In genomic region chr18:9140381-9140780, GRCh38 we compare ENCODE assay signal across 12 cellular contexts. TPM values are rescaled to one million over a fixed set of nuclear protein-coding genes. Genes with fewer than 3 reads are reported as not detected.
DNase-seq lines count a peak whose midpoint lies in the region; ATAC-seq and TF ChIP-seq lines count a peak whose summit lies in the region.
"Had no signal": no experiment of that assay in that cellular context is flagged by ENCODE, and none has a peak within 500 bp of the region (broad histone marks: within the 10 kb centered on the region; RNA-seq: fewer than 3 reads in every experiment).

No MANE protein-coding gene starts in this region.

- peaks cover 4 to 43% (median 25%) of the 10 kb centered on the region in 4 donors for H3K4me1 ChIP-seq in liver (ENCODE audit: control insufficient read depth in 4 of 4, insufficient read depth in 4 of 4, low read length in 3 of 4)
- peaks cover 19 to 74% (median 44%) of the 10 kb centered on the region in 4 donors for H3K4me1 ChIP-seq in transverse colon
- H3K4me1 ChIP-seq in GM23338 (ENCODE audit: insufficient read depth) = peaks cover 8% of the 10 kb centered on the region; the same call in 1 of the 2 replicates
- H3K4me1 ChIP-seq in neural progenitor cell = peaks cover 11% of the 10 kb centered on the region

- peaks cover 71% of the 10 kb centered on the region for H3K4me1 Mint-ChIP-seq in activated naive CD4-positive, alpha-beta T cell treated with anti-CD3 and anti-CD28 coated beads, Interleukin-2, amount 10 ng/mL, durations not matched to agents 7 days and 5 days
- peaks cover 57% of the 10 kb centered on the region for H3K4me1 Mint-ChIP-seq in activated T-helper 2 cell treated with anti-CD3 and anti-CD28 coated beads, Interferon-gamma antibody, Interleukin-2, Interleukin-4, amounts not matched to agents 10 μg/mL and 5 μg/mL and 100 μg/mL, durations not matched to agents 14 hours and 24 hours and 36 hours (ENCODE audit: low read depth)
- H3K4me1 Mint-ChIP-seq in GM23338 (peaks cover 27% of the 10 kb centered on the region), neural progenitor cell (peaks cover 35% of the 10 kb centered on the region)

- no peak for TF ChIP-seq POLR2A in transverse colon (IDR thresholded peaks at IDR 0.05)

- no peak overlapping the region for H3K4me2 ChIP-seq in GM23338
- no peak overlapping the region for H3K4me2 ChIP-seq in neural progenitor cell

- H3K9ac ChIP-seq in liver (ENCODE audit: low read depth in 1 of 2, low read length in 2 of 2) (peak overlapping the region; percentile 97 to 99), neural progenitor cell (no peak overlapping the region)

- H3K79me2 ChIP-seq in GM23338 (replicated peaks; ENCODE audit: insufficient read depth) (peaks cover 79% of the 10 kb centered on the region), neural progenitor cell (ENCODE audit: low read depth) (peaks cover 79% of the 10 kb centered on the region)

- H4K20me1 ChIP-seq in GM23338 (replicated peaks; ENCODE audit: insufficient read depth) (peaks cover 3% of the 10 kb centered on the region; the same call in 1 of the 2 replicates), neural progenitor cell (ENCODE audit: low read depth) (peaks cover 66% of the 10 kb centered on the region)

- TF ChIP-seq EP300 in transverse colon (IDR thresholded peaks at IDR 0.05; ENCODE audit: low read depth) = no peak

- H3K27me3 ChIP-seq in liver (ENCODE audit: control insufficient read depth in 4 of 4, insufficient read depth in 4 of 4, low read length in 3 of 4) (no peaks in the 10 kb centered on the region), transverse colon (no peaks in the 10 kb centered on the region), GM23338 (ENCODE audit: insufficient read depth) (no peaks in the 10 kb centered on the region), neural progenitor cell (no peaks in the 10 kb centered on the region)

- TF ChIP-seq CTCF in liver (IDR thresholded peaks at IDR 0.05; ENCODE audit: low read depth, low read length, missing input control) = no peak
- TF ChIP-seq CTCF in transverse colon (IDR thresholded peaks at IDR 0.05) = no peak
- TF ChIP-seq CTCF in GM23338 (conservative IDR thresholded peaks at IDR 0.05; ENCODE audit: low read depth in 2 of 2) = no peak
- no peak for TF ChIP-seq CTCF in neural progenitor cell (IDR thresholded peaks at IDR 0.05)

- H2AFZ ChIP-seq in GM23338 = no peak overlapping the region
- no peak overlapping the region for H2AFZ ChIP-seq in neural progenitor cell (replicated peaks)

- WGBS in liver = 13% methylated on average over 2 of the region's 2 CpGs
- WGBS in transverse colon (ENCODE audit: low coverage in 1 of 2), 2 donors = 32 to 45% methylated on average over 2 of the region's 2 CpGs

- peak overlapping the region; percentile 55 to 63 for H3K27ac ChIP-seq in liver (ENCODE audit: low read depth in 1 of 2, low read length in 2 of 2)
- H3K27ac ChIP-seq in transverse colon = peak overlapping the region; percentile 95 to 100 (median 99)
- H3K27ac ChIP-seq in GM23338 (ENCODE audit: low read depth) = no peak overlapping the region
- H3K27ac ChIP-seq in neural progenitor cell = no peak overlapping the region

- no peak for TF ChIP-seq RAD21 in liver (IDR thresholded peaks at IDR 0.05)

- peaks cover 10% of the 10 kb centered on the region for H3F3A ChIP-seq in GM23338 (replicated peaks; ENCODE audit: low read depth)
- peaks cover 17% of the 10 kb centered on the region for H3F3A ChIP-seq in neural progenitor cell (ENCODE audit: low read depth)

- no peak for DNase-seq in activated naive CD4-positive, alpha-beta T cell treated with anti-CD3 and anti-CD28 coated beads, Interleukin-2, amount 10 ng/mL, durations not matched to agents 7 days and 5 days
- no peak for DNase-seq in activated naive CD4-positive, alpha-beta T cell (lab: John Stamatoyannopoulos, UW)
- DNase-seq in activated T-helper 2 cell treated with anti-CD3 and anti-CD28 coated beads, Interferon-gamma antibody, Interleukin-2, Interleukin-4, amounts not matched to agents 10 μg/mL and 5 μg/mL and 100 μg/mL, durations not matched to agents 14 hours and 24 hours and 36 hours (ENCODE audit: low spot score) = no peak
- no peak for DNase-seq in transverse colon
- no peak for DNase-seq in GM23338 (ENCODE audit: low spot score)
- DNase-seq in neural progenitor cell (ENCODE audit: low spot score) = no peak
- DNase-seq: activated gamma-delta T cell treated with Interleukin-2 at 50 U/mL for 16 hours; AML-193; NCI-H146; stimulated activated CD4-positive, alpha-beta T cell treated with anti-CD3 and anti-CD28 coated beads, Interleukin-4, amount 100 ng/mL, for 4 hours had no signal

- H3K9me3 ChIP-seq in liver (ENCODE audit: control insufficient read depth in 4 of 4, low read length in 3 of 4) (no peaks in the 10 kb centered on the region), transverse colon (no peaks in the 10 kb centered on the region), neural progenitor cell (ENCODE audit: low read depth) (no peaks in the 10 kb centered on the region)

- H3K4me3 Mint-ChIP-seq in activated naive CD4-positive, alpha-beta T cell treated with anti-CD3 and anti-CD28 coated beads, Interleukin-2, amount 10 ng/mL, durations not matched to agents 7 days and 5 days = peak overlapping the region; percentile 91
- H3K4me3 Mint-ChIP-seq in activated T-helper 2 cell treated with anti-CD3 and anti-CD28 coated beads, Interferon-gamma antibody, Interleukin-2, Interleukin-4, amounts not matched to agents 10 μg/mL and 5 μg/mL and 100 μg/mL, durations not matched to agents 14 hours and 24 hours and 36 hours (ENCODE audit: low read depth) = peak overlapping the region; percentile 78
- H3K4me3 Mint-ChIP-seq in GM23338 (no peak overlapping the region), neural progenitor cell (no peak overlapping the region)

- intact Hi-C loops in activated T-helper 2 cell treated with anti-CD3 and anti-CD28 coated beads, Interferon-gamma antibody, Interleukin-2, Interleukin-4, amounts not matched to agents 10 μg/mL and 5 μg/mL and 100 μg/mL, durations not matched to agents 14 hours and 24 hours and 36 hours (cut with micrococcal nuclease) = loop anchor here (2.0 to 5.0 kb wide), 2 partner anchors 102 to 124 kb away; no protein-coding TSS in a partner anchor
- intact Hi-C loops in transverse colon (cut with DNase I; ENCODE audit: low total_unique reads) = no loop called here

- H3K27me3 Mint-ChIP-seq in activated naive CD4-positive, alpha-beta T cell treated with anti-CD3 and anti-CD28 coated beads, Interleukin-2, amount 10 ng/mL, durations not matched to agents 7 days and 5 days = peaks cover 7% of the 10 kb centered on the region
- H3K27me3 Mint-ChIP-seq in activated T-helper 2 cell treated with anti-CD3 and anti-CD28 coated beads, Interferon-gamma antibody, Interleukin-2, Interleukin-4, amounts not matched to agents 10 μg/mL and 5 μg/mL and 100 μg/mL, durations not matched to agents 14 hours and 24 hours and 36 hours (ENCODE audit: low read depth) = no peaks in the 10 kb centered on the region
- peaks cover 13% of the 10 kb centered on the region for H3K27me3 Mint-ChIP-seq in GM23338 (ENCODE audit: insufficient read depth, low read depth, poor library complexity)
- H3K27me3 Mint-ChIP-seq in neural progenitor cell (ENCODE audit: insufficient read depth, low read depth) = peaks cover 3% of the 10 kb centered on the region

- H3K36me3 Mint-ChIP-seq in activated naive CD4-positive, alpha-beta T cell treated with anti-CD3 and anti-CD28 coated beads, Interleukin-2, amount 10 ng/mL, durations not matched to agents 7 days and 5 days = peaks cover 31% of the 10 kb centered on the region
- H3K36me3 Mint-ChIP-seq in activated T-helper 2 cell treated with anti-CD3 and anti-CD28 coated beads, Interferon-gamma antibody, Interleukin-2, Interleukin-4, amounts not matched to agents 10 μg/mL and 5 μg/mL and 100 μg/mL, durations not matched to agents 14 hours and 24 hours and 36 hours (ENCODE audit: low read depth) = peaks cover 54% of the 10 kb centered on the region
- H3K36me3 Mint-ChIP-seq in GM23338 (ENCODE audit: low read depth) (peaks cover 4% of the 10 kb centered on the region; the same call in 1 of the 3 replicates), neural progenitor cell (peaks cover 2% of the 10 kb centered on the region)

- peak overlapping the region; percentile 94 for H3K27ac Mint-ChIP-seq in activated naive CD4-positive, alpha-beta T cell treated with anti-CD3 and anti-CD28 coated beads, Interleukin-2, amount 10 ng/mL, durations not matched to agents 7 days and 5 days
- peak overlapping the region; percentile 94 for H3K27ac Mint-ChIP-seq in activated T-helper 2 cell treated with anti-CD3 and anti-CD28 coated beads, Interferon-gamma antibody, Interleukin-2, Interleukin-4, amounts not matched to agents 10 μg/mL and 5 μg/mL and 100 μg/mL, durations not matched to agents 14 hours and 24 hours and 36 hours
- no peak overlapping the region for H3K27ac Mint-ChIP-seq in GM23338
- H3K27ac Mint-ChIP-seq in neural progenitor cell = no peak overlapping the region

- in situ Hi-C loops in transverse colon (cut with MboI; ENCODE audit: low pct_ligation_motif_present in 1 of 4, low pct_unique_long_range_greater_than_20kb in 1 of 4, low sequenced_read_pairs in 3 of 4) = no loop called here

- no peaks in the 10 kb centered on the region for H3K9me2 ChIP-seq in GM23338 (ENCODE audit: insufficient read depth)

- no peak for ATAC-seq in GM23338
- no peak for ATAC-seq in HG02763 (IDR thresholded peaks at IDR 0.05; ENCODE audit: unreplicated experiment)

- H3K4me3 ChIP-seq in liver (ENCODE audit: low read depth in 1 of 3, low read length in 3 of 3) (peak overlapping the region in 2 of 3 donors; percentile 17 to 96), transverse colon (peak overlapping the region in 2 of 4 donors; percentile 1 to 18), GM23338 (no peak overlapping the region), neural progenitor cell (no peak overlapping the region)

- CTCF ChIA-PET in activated naive CD4-positive, alpha-beta T cell treated with anti-CD3 and anti-CD28 coated beads, Interleukin-2, amount 10 ng/mL, durations not matched to agents 7 days and 5 days (lab: Charles Lee) = interaction anchor here (1.6 to 3.0 kb wide), 3 partner anchors 31 to 58 kb away, joined by 7 to 10 read pairs (median 8); no protein-coding TSS in a partner anchor

- no peaks in the 10 kb centered on the region for H3K9me3 Mint-ChIP-seq in activated naive CD4-positive, alpha-beta T cell treated with anti-CD3 and anti-CD28 coated beads, Interleukin-2, amount 10 ng/mL, durations not matched to agents 7 days and 5 days
- H3K9me3 Mint-ChIP-seq in activated T-helper 2 cell treated with anti-CD3 and anti-CD28 coated beads, Interferon-gamma antibody, Interleukin-2, Interleukin-4, amounts not matched to agents 10 μg/mL and 5 μg/mL and 100 μg/mL, durations not matched to agents 14 hours and 24 hours and 36 hours = no peaks in the 10 kb centered on the region
- H3K9me3 Mint-ChIP-seq in GM23338 (no peaks in the 10 kb centered on the region), neural progenitor cell (no peaks in the 10 kb centered on the region)

- H3K36me3 ChIP-seq in liver (ENCODE audit: control insufficient read depth in 4 of 4, insufficient read depth in 3 of 4, low read depth in 1 of 4, low read length in 3 of 4) = no peaks in the 10 kb centered on the region
- H3K36me3 ChIP-seq in transverse colon = no peaks in the 10 kb centered on the region
- no peaks in the 10 kb centered on the region for H3K36me3 ChIP-seq in GM23338 (ENCODE audit: insufficient read depth)
- H3K36me3 ChIP-seq in neural progenitor cell = no peaks in the 10 kb centered on the region

RNA-seq across cellular contexts. Expression of gene ANKRD12, which starts 3.8 kb away (rescaled TPM):
- total RNA-seq in activated T-helper 2 cell treated with anti-CD3 and anti-CD28 coated beads, Interferon-gamma antibody, Interleukin-2, Interleukin-4, amounts not matched to agents 10 μg/mL and 5 μg/mL and 100 μg/mL, durations not matched to agents 14 hours and 24 hours and 36 hours = 66.0 and 68.7 TPM in 2 replicates
- total RNA-seq in liver (10 to 100 TPM; 15.0 to 19.7 TPM), transverse colon (10 to 100 TPM; 17.5 to 91.8 (median 59.1) TPM), neural progenitor cell (ENCODE audit: low replicate concordance) (26.8 and 38.2 TPM in 2 replicates)
- polyA plus RNA-seq in liver (10 to 100 TPM in 1 of 2 donors, 1 to 10 TPM in 1; 2.7 to 59.7 TPM), GM23338 (2016; fragmentation: Nextera tagmentation; extraction: Ambion mirVana) (57.9 and 92.4 TPM in 2 replicates)
- 17.2 and 23.9 TPM in 2 replicates for total RNA-seq in GM23338 (2014; rRNA removed; shearing (Covaris generic))

RNA-seq across cellular contexts. Expression of gene NDUFV2, which starts 37.9 kb away (rescaled TPM):
- 329 and 341 TPM in 2 replicates for total RNA-seq in activated T-helper 2 cell treated with anti-CD3 and anti-CD28 coated beads, Interferon-gamma antibody, Interleukin-2, Interleukin-4, amounts not matched to agents 10 μg/mL and 5 μg/mL and 100 μg/mL, durations not matched to agents 14 hours and 24 hours and 36 hours
- total RNA-seq in liver (100 to 1,000 TPM in 1 of 2 donors, 10 to 100 TPM in 1; 74.5 to 170 TPM), transverse colon (100 to 1,000 TPM in 3 of 4 donors, 10 to 100 TPM in 1; 24.7 to 140 (median 113) TPM), neural progenitor cell (ENCODE audit: low replicate concordance) (140 and 228 TPM in 2 replicates)
- polyA plus RNA-seq in liver (100 to 1,000 TPM; 201 to 415 TPM), GM23338 (2016; fragmentation: Nextera tagmentation; extraction: Ambion mirVana) (535 and 577 TPM in 2 replicates)
- 157 and 169 TPM in 2 replicates for total RNA-seq in GM23338 (2014; rRNA removed; shearing (Covaris generic))

Comparison
In these comparisons a context has a peak if more than half of its experiments do, and no peak if none do; other contexts are left out.
1. H3K27ac Mint-ChIP-seq: peak in activated naive CD4-positive, alpha-beta T cell treated with anti-CD3 and anti-CD28 coated beads, Interleukin-2, amount 10 ng/mL, durations not matched to agents 7 days and 5 days (single experiment) and activated T-helper 2 cell treated with anti-CD3 and anti-CD28 coated beads, Interferon-gamma antibody, Interleukin-2, Interleukin-4, amounts not matched to agents 10 μg/mL and 5 μg/mL and 100 μg/mL, durations not matched to agents 14 hours and 24 hours and 36 hours (single experiment); none in GM23338 (single experiment) and neural progenitor cell (single experiment).
2. H3K4me3 Mint-ChIP-seq: peak in activated naive CD4-positive, alpha-beta T cell treated with anti-CD3 and anti-CD28 coated beads, Interleukin-2, amount 10 ng/mL, durations not matched to agents 7 days and 5 days (single experiment) and activated T-helper 2 cell treated with anti-CD3 and anti-CD28 coated beads, Interferon-gamma antibody, Interleukin-2, Interleukin-4, amounts not matched to agents 10 μg/mL and 5 μg/mL and 100 μg/mL, durations not matched to agents 14 hours and 24 hours and 36 hours (single experiment); none in GM23338 (single experiment) and neural progenitor cell (single experiment).
3. H3K27ac ChIP-seq: peak in liver (2 of 2) and transverse colon (4 of 4); none in GM23338 (single experiment) and neural progenitor cell (single experiment).
4. H3K4me3 ChIP-seq: peak in liver (2 of 3); none in GM23338 (single experiment) and neural progenitor cell (single experiment).